In the genomic region with DNA sequence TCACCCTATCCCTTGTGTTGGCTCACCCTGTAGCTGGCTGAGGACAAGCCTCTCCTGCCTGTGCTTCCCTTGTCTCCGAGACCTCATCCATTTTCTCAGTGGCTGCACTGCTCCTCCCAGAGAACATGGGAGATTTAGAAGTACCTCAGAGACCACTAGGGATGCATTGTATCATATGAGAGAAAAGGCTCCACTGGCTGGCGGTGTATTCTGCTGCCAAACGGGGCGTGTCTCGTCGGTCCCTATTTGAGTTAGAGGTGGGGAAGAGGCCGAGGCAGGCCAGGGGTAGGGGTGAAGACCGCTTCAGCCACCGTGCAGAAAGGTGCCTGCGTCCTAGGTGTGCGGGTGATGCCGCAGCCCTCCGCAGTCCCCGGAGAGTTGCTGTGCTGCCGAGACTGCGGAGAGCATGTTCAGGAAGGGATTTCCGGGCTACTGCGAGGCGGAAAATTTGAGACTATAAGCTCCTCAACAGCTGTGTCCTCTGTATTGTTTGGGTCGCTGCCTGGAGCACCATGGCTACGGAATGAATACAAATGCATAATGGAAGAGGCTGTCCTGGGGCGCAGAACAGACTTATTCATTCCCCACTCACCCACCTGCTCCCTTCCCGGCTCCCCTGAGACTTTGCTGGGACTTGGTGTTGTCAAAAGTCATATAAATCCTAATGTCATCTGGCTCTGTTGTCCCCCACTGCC, we compare ENCODE assay signal across 10 cellular contexts. TPM values are rescaled to one million over a fixed set of nuclear protein-coding genes. Genes with fewer than 3 reads are reported as not detected.
DNase-seq lines count a peak whose midpoint lies in the region; ATAC-seq lines count a peak whose summit lies in the region.
"Had no signal": no experiment of that assay in that cellular context is flagged by ENCODE, and none has a peak within 500 bp of the region (broad histone marks: within the 10 kb centered on the region; RNA-seq: fewer than 3 reads in every experiment).

No MANE protein-coding gene starts in this region.

- peak; percentile 77 to 86 for ATAC-seq in left cardiac atrium
- ATAC-seq in sciatic nerve, result peak; percentile 95
- no peak for ATAC-seq in GM21390 (IDR thresholded peaks at IDR 0.05; ENCODE audit: unreplicated experiment)
- no peak for ATAC-seq in GM18502 (IDR thresholded peaks at IDR 0.05; ENCODE audit: poor library complexity, unreplicated experiment)

- intact Hi-C loops in left cardiac atrium (cut with DNase I), result no loop called here
- intact Hi-C loops in sciatic nerve (cut with DNase I), result no loop called here

- H3K4me1 ChIP-seq in SJCRH30, result peaks cover 57% of the 10 kb centered on the region

- peak overlapping the region; percentile 50 for H3K4me3 ChIP-seq in SJCRH30

- no peaks in the 10 kb centered on the region for H3K27me3 ChIP-seq in SJCRH30

- DNase-seq in GM04503 (ENCODE audit: low read depth) (peak; percentile 21), SJCRH30 (peak; percentile 97 to 99), left cardiac atrium (peak; percentile 88), sciatic nerve (ENCODE audit: low spot score) (peak; percentile 86), inferior parietal cortex (ENCODE audit: extremely low spot score) (no peak), NCI-H1930 (lab: John Stamatoyannopoulos, UW) (no peak)

- H3K9me3 ChIP-seq in SJCRH30 (replicated peaks), result no peaks in the 10 kb centered on the region

- H3K27ac ChIP-seq in SJCRH30, result peak overlapping the region; percentile 96
- H3K27ac ChIP-seq: KMS-11 had no signal

- peaks cover 13% of the 10 kb centered on the region for H3K36me3 ChIP-seq in SJCRH30

RNA-seq across cellular contexts. Expression of a gene that starts 43.9 kb away (rescaled TPM):
- total RNA-seq in SJCRH30 (2014; rRNA removed; shearing (Covaris generic)), result 101 and 106 TPM in 2 replicates
- total RNA-seq in left cardiac atrium (1 to 10 TPM; 3.0 to 6.9 TPM), sciatic nerve (0.36 TPM)
- total RNA-seq: mononuclear cell had no signal

Comparison
In these comparisons a context has a peak if more than half of its experiments do, and no peak if none do; other contexts are left out.
1. DNase-seq: peak in GM04503 (single experiment), SJCRH30 (2 of 2), left cardiac atrium (single experiment) and sciatic nerve (single experiment); none in inferior parietal cortex (single experiment) and NCI-H1930 (0 of 2).
2. ATAC-seq: peak in left cardiac atrium (2 of 2) and sciatic nerve (single experiment); none in GM21390 (single experiment) and GM18502 (single experiment).
3. RNA of a gene that starts 43.9 kb away (total RNA-seq): 101 to 106 TPM in SJCRH30; 3.0 to 6.9 TPM in left cardiac atrium and 0.36 TPM in sciatic nerve (single experiment); every median in the first group is over 10 times any median in the second.